In the genomic region with DNA sequence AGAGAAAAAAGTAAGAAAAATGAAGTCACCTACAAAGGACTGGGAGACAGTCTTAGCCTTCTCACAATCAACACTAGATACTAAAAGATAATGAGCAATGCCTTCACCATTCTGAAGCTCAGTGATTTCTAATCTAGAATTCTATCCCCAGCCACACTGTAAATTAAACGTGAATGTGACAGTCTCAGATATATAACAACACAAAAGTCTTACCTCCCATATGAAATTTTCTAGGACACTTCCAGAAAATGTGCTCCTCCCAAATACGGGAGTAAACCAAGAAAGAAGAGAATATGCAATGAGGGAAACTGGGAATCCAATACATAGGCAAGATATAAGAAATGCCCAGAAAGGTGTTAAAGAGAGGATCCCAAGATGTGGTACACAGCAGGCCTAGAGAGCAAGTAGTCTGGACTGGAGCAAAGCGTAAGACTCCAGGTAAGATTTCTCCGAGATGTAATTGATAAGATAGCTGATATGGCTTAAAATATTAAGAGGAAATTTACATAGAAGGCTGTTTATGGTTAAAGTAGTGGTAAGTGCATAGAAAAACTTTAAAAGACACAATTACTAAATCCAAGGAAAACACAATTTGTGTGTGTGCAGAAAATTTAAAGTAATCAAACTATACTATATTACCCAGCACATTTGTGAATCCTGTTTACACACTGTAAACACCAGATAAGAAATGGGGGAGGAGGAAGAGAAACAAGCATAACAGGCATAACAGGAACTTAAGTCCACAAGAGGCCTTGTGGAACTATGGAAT, we compare ENCODE assay signal across 19 cellular contexts. TPM values are rescaled to one million over a fixed set of nuclear protein-coding genes. Genes with fewer than 3 reads are reported as not detected.
A peak's percentile ranks its signal among the peaks of the same experiment; 100 is the strongest.
DNase-seq lines count a peak whose midpoint lies in the region; ATAC-seq and TF ChIP-seq lines count a peak whose summit lies in the region.
"Had no signal": no experiment of that assay in that cellular context is flagged by ENCODE, and none has a peak within 500 bp of the region (broad histone marks: within the 10 kb centered on the region; RNA-seq: fewer than 3 reads in every experiment).

No MANE protein-coding gene starts in this region.

- H3K9me3 ChIP-seq in Caco-2 (no peaks in the 10 kb centered on the region), PC-3 (ENCODE audit: low read length) (no peaks in the 10 kb centered on the region)
- H3K9me3 ChIP-seq: Peyer's patch, spleen had no signal

- H3K9ac ChIP-seq in PC-3 (ENCODE audit: low read length): no peak overlapping the region
- H3K9ac ChIP-seq: GM23248 had no signal

- H3K27ac ChIP-seq in PC-3 (ENCODE audit: low read length): peak overlapping the region; percentile 28
- H3K27ac ChIP-seq: coronary artery, GM23248, SK-N-MC had no signal

- peaks cover 39% of the 10 kb centered on the region for H3K79me2 ChIP-seq in PC-3 (ENCODE audit: low read length)

- H3K27me3 ChIP-seq in Caco-2 (replicated peaks; ENCODE audit: control insufficient read depth, insufficient read depth, low read length) (no peaks in the 10 kb centered on the region), PC-3 (ENCODE audit: low read length) (no peaks in the 10 kb centered on the region)
- H3K27me3 ChIP-seq: Peyer's patch, spleen had no signal

- H3K27me3 Mint-ChIP-seq in Caco-2 (ENCODE audit: insufficient read depth, unreplicated experiment) (no peaks in the 10 kb centered on the region), progenitor cell of endocrine pancreas (no peaks in the 10 kb centered on the region)
- H3K27me3 Mint-ChIP-seq: activated naive CD8-positive, alpha-beta T cell treated with anti-CD3 and anti-CD28 coated beads, Interleukin-2, amount 10 ng/mL, durations not matched to agents 7 days and 5 days had no signal

- no peaks in the 10 kb centered on the region for H3F3A ChIP-seq in PC-3 (ENCODE audit: low read length, unreplicated experiment)

- H3K27ac Mint-ChIP-seq in Caco-2 (ENCODE audit: unreplicated experiment) (peak overlapping the region; percentile 60), progenitor cell of endocrine pancreas (peak overlapping the region; percentile 91)
- H3K27ac Mint-ChIP-seq: activated naive CD8-positive, alpha-beta T cell treated with anti-CD3 and anti-CD28 coated beads, Interleukin-2, amount 10 ng/mL, durations not matched to agents 7 days and 5 days; activated T-helper 2 cell treated with anti-CD3 and anti-CD28 coated beads, Interferon-gamma antibody, Interleukin-2, Interleukin-4, amounts not matched to agents 10 μg/mL and 5 μg/mL and 100 μg/mL, durations not matched to agents 14 hours and 24 hours and 36 hours had no signal

- H3K36me3 ChIP-seq in Caco-2 (ENCODE audit: control insufficient read depth, insufficient read depth, low read length) (no peaks in the 10 kb centered on the region), PC-3 (ENCODE audit: low read depth, low read length) (no peaks in the 10 kb centered on the region)
- H3K36me3 ChIP-seq: Peyer's patch had no signal

- no peak overlapping the region for H2AFZ ChIP-seq in PC-3 (ENCODE audit: low read length)
- H2AFZ ChIP-seq: GM23248 had no signal

- no peaks in the 10 kb centered on the region for H3K9me2 ChIP-seq in PC-3 (replicated peaks; ENCODE audit: low read length)

- H3K36me3 Mint-ChIP-seq in Caco-2 (ENCODE audit: insufficient read depth, unreplicated experiment) (peaks cover 9% of the 10 kb centered on the region), progenitor cell of endocrine pancreas (ENCODE audit: insufficient read depth) (peaks cover 2% of the 10 kb centered on the region)

- H3K4me1 Mint-ChIP-seq in Caco-2 (ENCODE audit: low read depth, unreplicated experiment) (peaks cover 64% of the 10 kb centered on the region), progenitor cell of endocrine pancreas (ENCODE audit: low read depth) (peaks cover 54% of the 10 kb centered on the region)

- POLR2A ChIA-PET in Caco-2 (lab: Charles Lee) (no interaction called here), PC-3 (lab: Charles Lee; ENCODE audit: unreplicated experiment) (interaction anchor here (0.6 kb wide), 1 partner anchor 26 kb away, joined by 3 read pairs; no protein-coding TSS in a partner anchor)

- H4K20me1 ChIP-seq in PC-3 (ENCODE audit: low read length): no peaks in the 10 kb centered on the region

- TF ChIP-seq CTCF in Caco-2 (IDR thresholded peaks at IDR 0.05; ENCODE audit: insufficient read depth in 1 of 2, low read depth in 1 of 2, low read length in 1 of 2, severe bottlenecking in 1 of 2, unreplicated experiment in 1 of 2) (no peak), PC-3 (conservative IDR thresholded peaks at IDR 0.05; ENCODE audit: low read depth, low read length) (no peak), epithelial cell of esophagus (IDR thresholded peaks at IDR 0.05; ENCODE audit: insufficient read depth, low read depth, low read length, missing control alignments) (no peak), progenitor cell of endocrine pancreas (IDR thresholded peaks at IDR 0.05; ENCODE audit: unreplicated experiment) (no peak)

- H3K4me1 ChIP-seq in Caco-2: peaks cover 68% of the 10 kb centered on the region
- peaks cover 52% of the 10 kb centered on the region for H3K4me1 ChIP-seq in PC-3 (ENCODE audit: insufficient read depth, low read length)

- intact Hi-C loops in Caco-2 (cut with micrococcal nuclease; ENCODE audit: unreplicated experiment): loop anchor here (1.0 kb wide), 5 partner anchors 7 to 45 kb away; no protein-coding TSS in a partner anchor
- intact Hi-C loops in PC-3 (cut with micrococcal nuclease): loop anchor here (2.0 kb wide), 1 partner anchor 19 kb away; no protein-coding TSS in a partner anchor

- CTCF ChIA-PET in Caco-2 (lab: Charles Lee) (no interaction called here), PC-3 (lab: Charles Lee) (no interaction called here)

- ATAC-seq in PC-3: peak; percentile 63

- DNase-seq in Caco-2 (peak in 1 of 2 experiments; percentile 80), PC-3 (peak; percentile 96), epithelial cell of esophagus (ENCODE audit: low read depth) (peak; percentile 60), progenitor cell of endocrine pancreas (ENCODE audit: low spot score, unreplicated experiment) (no peak), HK-2 (ENCODE audit: unreplicated experiment) (no peak), ACHN (no peak), AML-193 (lab: John Stamatoyannopoulos, UW) (no peak)
- no peak for DNase-seq in stimulated activated CD4-positive, alpha-beta T cell treated with anti-CD3 and anti-CD28 coated beads, Interleukin-4, amount 100 ng/mL, for 24 hours
- DNase-seq: activated CD4-positive, alpha-beta T cell treated with anti-CD3 and anti-CD28 coated beads for 1 hour; activated naive CD8-positive, alpha-beta T cell treated with anti-CD3 and anti-CD28 coated beads, Interleukin-2, amount 10 ng/mL, durations not matched to agents 7 days and 5 days; GM23248; NCI-H1436; Peyer's patch; spleen; stimulated activated CD8-positive, alpha-beta memory T cell treated with anti-CD3 and anti-CD28 coated beads, Interleukin-4, amount 100 ng/mL, for 48 hours had no signal

- in situ Hi-C loops in ACHN (cut with HindIII; ENCODE audit: low pct_ligation_motif_present, low pct_unique_long_range_greater_than_20kb, low sequenced_read_pairs): no loop called here

- H3K4me2 ChIP-seq in PC-3 (ENCODE audit: low read length): peak overlapping the region; percentile 60

- H3K4me3 Mint-ChIP-seq in Caco-2 (ENCODE audit: unreplicated experiment) (peak overlapping the region; percentile 65), progenitor cell of endocrine pancreas (ENCODE audit: low read depth) (peak overlapping the region; percentile 33)
- H3K4me3 Mint-ChIP-seq: activated naive CD8-positive, alpha-beta T cell treated with anti-CD3 and anti-CD28 coated beads, Interleukin-2, amount 10 ng/mL, durations not matched to agents 7 days and 5 days; brain had no signal

- no peaks in the 10 kb centered on the region for H3K9me3 Mint-ChIP-seq in Caco-2 (ENCODE audit: unreplicated experiment)
- H3K9me3 Mint-ChIP-seq in progenitor cell of endocrine pancreas (ENCODE audit: low read depth): no peaks in the 10 kb centered on the region
- H3K9me3 Mint-ChIP-seq: activated naive CD8-positive, alpha-beta T cell treated with anti-CD3 and anti-CD28 coated beads, Interleukin-2, amount 10 ng/mL, durations not matched to agents 7 days and 5 days; activated T-helper 2 cell treated with anti-CD3 and anti-CD28 coated beads, Interferon-gamma antibody, Interleukin-2, Interleukin-4, amounts not matched to agents 10 μg/mL and 5 μg/mL and 100 μg/mL, durations not matched to agents 14 hours and 24 hours and 36 hours had no signal

- H3K4me3 ChIP-seq in Caco-2 (ENCODE audit: low read depth, low read length) (no peak overlapping the region), PC-3 (ENCODE audit: low read length) (peak overlapping the region; percentile 20), epithelial cell of esophagus (ENCODE audit: low read length) (no peak overlapping the region)
- H3K4me3 ChIP-seq: coronary artery, GM23248, Peyer's patch, SK-N-MC, spleen had no signal

- TSS peak; percentile 37 for BruUV-seq in Caco-2 (replicated peaks; lab: Mats Ljungman, UMichigan)
- BruUV-seq in PC-3 (replicated peaks; lab: Mats Ljungman, UMichigan): no TSS peak

RNA-seq across cellular contexts. Expression of a gene that starts 44.1 kb away (rescaled TPM):
- total RNA-seq in Caco-2 (2022) (30.5 and 34.8 TPM in 2 replicates), PC-3 (2014; rRNA removed) (61.4 and 68.2 TPM in 2 replicates), progenitor cell of endocrine pancreas (25.0 and 28.5 TPM in 2 replicates)

Comparison
In these comparisons a context has a peak if more than half of its experiments do, and no peak if none do; other contexts are left out.
1. DNase-seq: peak in PC-3 (single experiment) and epithelial cell of esophagus (single experiment); none in progenitor cell of endocrine pancreas (single experiment), stimulated activated CD4-positive, alpha-beta T cell treated with anti-CD3 and anti-CD28 coated beads, Interleukin-4, amount 100 ng/mL, for 24 hours (single experiment), HK-2 (single experiment), ACHN (single experiment) and AML-193 (0 of 2).